Comparison of ENCODE assay signal across 1 cellular context in genomic region chr5:76380346-76381074, GRCh38.
TF ChIP-seq lines count a peak whose summit lies in the region.

No MANE protein-coding gene starts in this region.

TF ChIP-seq in GM23338, 12 proteins besides CTCF, POLR2A, EP300 and RAD21 (continued from another document):
- TF ChIP-seq ETS1 (IDR thresholded peaks at IDR 0.05) (no peak), ZNF114 (CRISPR knock-in tag; IDR thresholded peaks at IDR 0.05) (no peak), EZH2 (IDR thresholded peaks at IDR 0.05; ENCODE audit: low read depth, unreplicated experiment) (no peak), CREB1 (CRISPR knock-in tag; IDR thresholded peaks at IDR 0.05; ENCODE audit: low read depth) (no peak), NANOG (IDR thresholded peaks at IDR 0.05; ENCODE audit: borderline replicate concordance) (no peak)
- TF ChIP-seq, protein P1, sequence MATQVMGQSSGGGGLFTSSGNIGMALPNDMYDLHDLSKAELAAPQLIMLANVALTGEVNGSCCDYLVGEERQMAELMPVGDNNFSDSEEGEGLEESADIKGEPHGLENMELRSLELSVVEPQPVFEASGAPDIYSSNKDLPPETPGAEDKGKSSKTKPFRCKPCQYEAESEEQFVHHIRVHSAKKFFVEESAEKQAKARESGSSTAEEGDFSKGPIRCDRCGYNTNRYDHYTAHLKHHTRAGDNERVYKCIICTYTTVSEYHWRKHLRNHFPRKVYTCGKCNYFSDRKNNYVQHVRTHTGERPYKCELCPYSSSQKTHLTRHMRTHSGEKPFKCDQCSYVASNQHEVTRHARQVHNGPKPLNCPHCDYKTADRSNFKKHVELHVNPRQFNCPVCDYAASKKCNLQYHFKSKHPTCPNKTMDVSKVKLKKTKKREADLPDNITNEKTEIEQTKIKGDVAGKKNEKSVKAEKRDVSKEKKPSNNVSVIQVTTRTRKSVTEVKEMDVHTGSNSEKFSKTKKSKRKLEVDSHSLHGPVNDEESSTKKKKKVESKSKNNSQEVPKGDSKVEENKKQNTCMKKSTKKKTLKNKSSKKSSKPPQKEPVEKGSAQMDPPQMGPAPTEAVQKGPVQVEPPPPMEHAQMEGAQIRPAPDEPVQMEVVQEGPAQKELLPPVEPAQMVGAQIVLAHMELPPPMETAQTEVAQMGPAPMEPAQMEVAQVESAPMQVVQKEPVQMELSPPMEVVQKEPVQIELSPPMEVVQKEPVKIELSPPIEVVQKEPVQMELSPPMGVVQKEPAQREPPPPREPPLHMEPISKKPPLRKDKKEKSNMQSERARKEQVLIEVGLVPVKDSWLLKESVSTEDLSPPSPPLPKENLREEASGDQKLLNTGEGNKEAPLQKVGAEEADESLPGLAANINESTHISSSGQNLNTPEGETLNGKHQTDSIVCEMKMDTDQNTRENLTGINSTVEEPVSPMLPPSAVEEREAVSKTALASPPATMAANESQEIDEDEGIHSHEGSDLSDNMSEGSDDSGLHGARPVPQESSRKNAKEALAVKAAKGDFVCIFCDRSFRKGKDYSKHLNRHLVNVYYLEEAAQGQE (IDR thresholded peaks at IDR 0.05; ENCODE audit: unreplicated experiment), result no peak
